ENCODE assay signal across 1 cellular context in the genomic region with DNA sequence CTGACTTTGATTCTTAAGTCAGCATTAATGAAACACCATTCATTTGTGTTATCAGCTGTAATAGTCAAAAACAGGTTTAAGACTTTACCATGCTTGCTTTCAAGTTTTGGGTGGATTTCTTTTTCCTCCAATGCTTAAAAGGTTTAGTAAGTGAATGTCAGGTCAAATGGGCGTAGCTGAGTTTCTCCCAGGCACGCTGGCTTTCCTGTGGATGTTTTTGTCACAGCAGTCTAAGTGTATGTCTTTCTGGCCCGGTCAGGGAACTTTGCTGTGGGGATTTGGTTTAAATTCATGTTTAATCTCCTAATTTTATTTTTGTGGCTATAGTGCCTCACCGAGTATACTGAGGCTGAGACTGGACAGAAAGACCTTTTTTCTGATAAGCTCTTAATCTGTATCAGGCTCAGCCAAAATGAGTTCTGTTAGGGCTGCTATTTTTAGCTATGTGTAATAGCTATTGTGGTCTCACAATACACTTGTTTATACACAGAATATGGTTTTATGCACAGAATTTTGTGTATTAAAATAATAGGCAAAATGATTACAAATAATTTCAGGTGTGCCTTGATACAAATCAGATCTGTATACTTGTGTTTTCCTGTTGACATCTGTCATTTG.
TF ChIP-seq lines count a peak whose summit lies in the region.

No MANE protein-coding gene starts in this region.

TF ChIP-seq in SK-N-SH treated with all-trans-retinoic acid at 6 μM for 48 hours, 23 proteins besides CTCF, POLR2A, EP300 and RAD21 (continued from another document):
- TF ChIP-seq CREB5 (CRISPR knock-in tag; IDR thresholded peaks at IDR 0.05; ENCODE audit: low read depth), result no peak
- no peak for TF ChIP-seq ZC3H10 (CRISPR knock-in tag; IDR thresholded peaks at IDR 0.05)
